In genomic region chr11:130097285-130097684, GRCh38 we compare ENCODE assay signal across 19 cellular contexts. TPM values are rescaled to one million over a fixed set of nuclear protein-coding genes. Genes with fewer than 3 reads are reported as not detected.
DNase-seq lines count a peak whose midpoint lies in the region; ATAC-seq, FAIRE-seq and TF ChIP-seq lines count a peak whose summit lies in the region.
"Had no signal": no experiment of that assay in that cellular context is flagged by ENCODE, and none has a peak within 500 bp of the region (broad histone marks: within the 10 kb centered on the region; RNA-seq: fewer than 3 reads in every experiment).

No MANE protein-coding gene starts in this region.

- intact Hi-C loops in CD14-positive monocyte (cut with micrococcal nuclease) (no loop called here), PC-9 (cut with micrococcal nuclease; ENCODE audit: unreplicated experiment) (no loop called here)

- no peak for TF ChIP-seq CTCF in CD14-positive monocyte (IDR thresholded peaks at IDR 0.05)
- no peak for TF ChIP-seq CTCF in HEK293 (tag by site-specific recombination; IDR thresholded peaks at IDR 0.05)
- no peak for TF ChIP-seq CTCF in astrocyte (IDR thresholded peaks at IDR 0.05; ENCODE audit: insufficient read depth, low read depth, low read length)
- no peak for TF ChIP-seq CTCF in mesothelial cell of epicardium (IDR thresholded peaks at IDR 0.05; ENCODE audit: unreplicated experiment)
- no peak for TF ChIP-seq CTCF in PC-9 (conservative IDR thresholded peaks at IDR 0.05)

- DNase-seq in CD14-positive monocyte (ENCODE audit: low spot score) (no peak), astrocyte (ENCODE audit: low read depth) (no peak), mesothelial cell of epicardium (ENCODE audit: low spot score in 2 of 2, unreplicated experiment in 2 of 2) (no peak), PC-9 (no peak), NCI-H526 treated with DMSO at 0.1 percent for 48 hours (lab: John Stamatoyannopoulos, UW) (no peak), NCI-H1417 (lab: John Stamatoyannopoulos, UW) (no peak)
- DNase-seq: C1 segment of cervical spinal cord; Caco-2; CD4-positive, CD25-positive, alpha-beta regulatory T cell; CD8-positive, alpha-beta T cell; DMS153; DND-41; GOT3; H7; HCEC 1CT had no signal

- ATAC-seq in HG02642 (IDR thresholded peaks at IDR 0.05; ENCODE audit: poor library complexity, unreplicated experiment): no peak
- ATAC-seq: CD8-positive, alpha-beta T cell had no signal

- peaks cover 69% of the 10 kb centered on the region for H3K79me2 ChIP-seq in astrocyte (ENCODE audit: insufficient read depth, low read length)
- H3K79me2 ChIP-seq in PC-9 (ENCODE audit: low read depth): peaks cover 92% of the 10 kb centered on the region

- no peaks in the 10 kb centered on the region for H3K9me2 ChIP-seq in PC-9 (ENCODE audit: insufficient read depth)

- peaks cover 3 to 11% of the 10 kb centered on the region in 2 donors for H3K36me3 Mint-ChIP-seq in CD14-positive monocyte
- H3K36me3 Mint-ChIP-seq in astrocyte (ENCODE audit: low read depth, unreplicated experiment): peaks cover 17% of the 10 kb centered on the region
- H3K36me3 Mint-ChIP-seq in mesothelial cell of epicardium: peaks cover 7% of the 10 kb centered on the region
- H3K36me3 Mint-ChIP-seq: CD8-positive, alpha-beta T cell had no signal

- no TSS peak for BruUV-seq in PC-9 (replicated peaks; lab: Mats Ljungman, UMichigan)

- FAIRE-seq in astrocyte (lab: Jason Lieb, UNC): no peak
- FAIRE-seq: G401.6, GM12892 had no signal

- no peak overlapping the region for H3K4me3 Mint-ChIP-seq in CD14-positive monocyte
- H3K4me3 Mint-ChIP-seq in astrocyte (ENCODE audit: unreplicated experiment): no peak overlapping the region
- no peak overlapping the region for H3K4me3 Mint-ChIP-seq in mesothelial cell of epicardium
- H3K4me3 Mint-ChIP-seq: CD4-positive, CD25-positive, alpha-beta regulatory T cell; CD8-positive, alpha-beta T cell had no signal

- peaks cover 26% of the 10 kb centered on the region for H3K27me3 ChIP-seq in astrocyte (ENCODE audit: insufficient read depth, low read length)
- H3K27me3 ChIP-seq in PC-9 (ENCODE audit: insufficient read depth, low read depth): no peaks in the 10 kb centered on the region

- H4K20me1 ChIP-seq in astrocyte (ENCODE audit: insufficient read depth, low read length) (peaks cover 91% of the 10 kb centered on the region), PC-9 (ENCODE audit: insufficient read depth) (peaks cover 23% of the 10 kb centered on the region; the same call in 1 of the 2 replicates)

- H3K4me2 ChIP-seq in astrocyte (ENCODE audit: low read length) (no peak overlapping the region), PC-9 (no peak overlapping the region)

- H3F3A ChIP-seq in PC-9 (ENCODE audit: insufficient read depth, low read depth): peaks cover 5% of the 10 kb centered on the region; the same call in 1 of the 2 replicates

- H3K27ac ChIP-seq in HEK293 (ENCODE audit: extremely low read depth, low read depth, low read length): no peak overlapping the region
- H3K27ac ChIP-seq in astrocyte (ENCODE audit: low read depth, low read length): no peak overlapping the region
- no peak overlapping the region for H3K27ac ChIP-seq in PC-9

- H3K36me3 ChIP-seq in HEK293 (ENCODE audit: control insufficient read depth in 2 of 2, insufficient read depth in 1 of 2, low read length in 2 of 2) (no peaks in the 10 kb centered on the region), astrocyte (ENCODE audit: insufficient read depth, low read length) (no peaks in the 10 kb centered on the region), PC-9 (ENCODE audit: low read depth) (no peaks in the 10 kb centered on the region)

- H3K9me3 Mint-ChIP-seq in CD14-positive monocyte: no peaks in the 10 kb centered on the region
- peaks cover 6% of the 10 kb centered on the region for H3K9me3 Mint-ChIP-seq in astrocyte (ENCODE audit: unreplicated experiment)
- peaks cover 5% of the 10 kb centered on the region for H3K9me3 Mint-ChIP-seq in mesothelial cell of epicardium
- H3K9me3 Mint-ChIP-seq: CD4-positive, CD25-positive, alpha-beta regulatory T cell; CD8-positive, alpha-beta T cell had no signal

- peaks cover 83% of the 10 kb centered on the region for H3K4me1 Mint-ChIP-seq in CD14-positive monocyte
- peaks cover 47% of the 10 kb centered on the region for H3K4me1 Mint-ChIP-seq in astrocyte (ENCODE audit: low read depth, unreplicated experiment)
- H3K4me1 Mint-ChIP-seq in mesothelial cell of epicardium: peaks cover 55% of the 10 kb centered on the region

- H3K27ac Mint-ChIP-seq in CD14-positive monocyte (peak overlapping the region in 6 of 7 donors; percentile 8 to 64 (median 44)), astrocyte (ENCODE audit: unreplicated experiment) (peak overlapping the region; percentile 26), mesothelial cell of epicardium (peak overlapping the region; percentile 35)
- H3K27ac Mint-ChIP-seq: CD4-positive, CD25-positive, alpha-beta regulatory T cell; CD8-positive, alpha-beta T cell had no signal

- H3K9me3 ChIP-seq in HEK293 (ENCODE audit: control insufficient read depth, insufficient read depth, low read depth, low read length) (no peaks in the 10 kb centered on the region), astrocyte (ENCODE audit: insufficient read depth, low read depth, low read length) (no peaks in the 10 kb centered on the region), PC-9 (ENCODE audit: insufficient read depth, low read depth) (no peaks in the 10 kb centered on the region)
- H3K9me3 ChIP-seq: Caco-2 had no signal

- H2AFZ ChIP-seq in astrocyte (ENCODE audit: low read depth, low read length) (no peak overlapping the region), PC-9 (no peak overlapping the region)

- H3K4me3 ChIP-seq in HEK293 (ENCODE audit: low read depth, low read length) (no peak overlapping the region), astrocyte (ENCODE audit: insufficient read depth, low read depth, low read length) (no peak overlapping the region), PC-9 (no peak overlapping the region)

- H3K27me3 Mint-ChIP-seq in CD14-positive monocyte (ENCODE audit: low read depth in 3 of 3): no peaks in the 10 kb centered on the region
- H3K27me3 Mint-ChIP-seq in astrocyte (ENCODE audit: low read depth, unreplicated experiment): no peaks in the 10 kb centered on the region
- no peaks in the 10 kb centered on the region for H3K27me3 Mint-ChIP-seq in mesothelial cell of epicardium (ENCODE audit: low read depth)
- H3K27me3 Mint-ChIP-seq: CD4-positive, CD25-positive, alpha-beta regulatory T cell had no signal

- H3K4me1 ChIP-seq in HEK293 (ENCODE audit: control insufficient read depth, insufficient read depth, low read length) (peaks cover 5% of the 10 kb centered on the region), astrocyte (ENCODE audit: insufficient read depth, low read length) (peaks cover under 1% of the 10 kb centered on the region), PC-9 (replicated peaks; ENCODE audit: insufficient read depth) (no peaks in the 10 kb centered on the region)

- CTCF ChIA-PET in HEK293 (lab: Yijun Ruan, JAX) (no interaction called here), PC-9 (lab: Charles Lee) (no interaction called here)

- no peak overlapping the region for H3K9ac ChIP-seq in astrocyte (ENCODE audit: low read length)

- POLR2A ChIA-PET in HEK293 (lab: Yijun Ruan, JAX): no interaction called here
- POLR2A ChIA-PET in PC-9 (lab: Charles Lee; ENCODE audit: unreplicated experiment): no interaction called here

TF ChIP-seq in HEK293, 187 proteins besides CTCF, POLR2A, EP300 and RAD21:
- TF ChIP-seq PRDM1 (tag by site-specific recombination; IDR thresholded peaks at IDR 0.05) (no peak), ZNF121 (tag by site-specific recombination; IDR thresholded peaks at IDR 0.05) (peak; percentile 75; the same call in 1 of the 2 replicates)
TF ChIP-seq in HEK293: peak in this region for 1.

RNA-seq across cellular contexts. Expression of gene APLP2, which starts 27.6 kb away (rescaled TPM):
- polyA plus RNA-seq in CD14-positive monocyte: 100 to 1,000 TPM; 486 to 591 TPM
- total RNA-seq in astrocyte (804 and 849 TPM in 2 replicates), mesothelial cell of epicardium (234 to 240 TPM (median 239 TPM) in 3 replicates), PC-9 (2021) (306 and 350 TPM in 2 replicates)
